ENCODE assay signal across 9 cellular contexts in genomic region chr3:171183042-171183441, GRCh38.
DNase-seq lines count a peak whose midpoint lies in the region; ATAC-seq and TF ChIP-seq lines count a peak whose summit lies in the region.
"Had no signal": no experiment of that assay in that cellular context is flagged by ENCODE, and none has a peak within 500 bp of the region (broad histone marks: within the 10 kb centered on the region; RNA-seq: fewer than 3 reads in every experiment).

No MANE protein-coding gene starts in this region.

- H3K4me1 Mint-ChIP-seq in CD8-positive, alpha-beta T cell (ENCODE audit: low read depth), result peaks cover 28% of the 10 kb centered on the region

- H3K4me3 Mint-ChIP-seq in CD8-positive, alpha-beta T cell, result no peak overlapping the region

- H3K27me3 Mint-ChIP-seq in CD8-positive, alpha-beta T cell (ENCODE audit: low read depth), result no peaks in the 10 kb centered on the region

- POLR2A ChIA-PET in CD8-positive, alpha-beta T cell (lab: Charles Lee), result interaction anchor here (0.6 kb wide), 1 partner anchor 248 kb away, joined by 3 read pairs; no protein-coding TSS in a partner anchor

- H3K4me3 ChIP-seq in CD8-positive, alpha-beta T cell (ENCODE audit: low read depth, low read length), result no peak overlapping the region

- CTCF ChIA-PET in CD8-positive, alpha-beta T cell (lab: Charles Lee), result interaction anchor here (0.7 kb wide), 1 partner anchor 19 kb away, joined by 5 read pairs; no protein-coding TSS in a partner anchor

- TF ChIP-seq CTCF in C4-2B (conservative IDR thresholded peaks at IDR 0.05), result peak; percentile 58
- TF ChIP-seq CTCF in CD8-positive, alpha-beta T cell (IDR thresholded peaks at IDR 0.05), result no peak

- peaks cover 52% of the 10 kb centered on the region for H3K36me3 Mint-ChIP-seq in CD8-positive, alpha-beta T cell

- H3K9me3 ChIP-seq in CD8-positive, alpha-beta T cell (ENCODE audit: low read length), result no peaks in the 10 kb centered on the region

- no peaks in the 10 kb centered on the region for H3K4me1 ChIP-seq in CD8-positive, alpha-beta T cell (ENCODE audit: insufficient read depth, low read length)

- H3K27ac ChIP-seq in C4-2B, result no peak overlapping the region
- peak overlapping the region; percentile 1 for H3K27ac ChIP-seq in caudate nucleus (ENCODE audit: low read depth, low read length)
- H3K27ac ChIP-seq in CD8-positive, alpha-beta T cell (ENCODE audit: low read depth, low read length), result no peak overlapping the region

- H3K36me3 ChIP-seq in CD8-positive, alpha-beta T cell (ENCODE audit: insufficient read depth, low read length), result no peaks in the 10 kb centered on the region

- TF ChIP-seq POLR2A in GM18505 (IDR thresholded peaks at IDR 0.05; ENCODE audit: borderline replicate concordance, extremely low read depth, insufficient read depth, insufficient read length), result no peak

- H3K27me3 ChIP-seq in CD8-positive, alpha-beta T cell (ENCODE audit: insufficient read depth, low read length), result no peaks in the 10 kb centered on the region

- DNase-seq in MV-4-11 (lab: John Stamatoyannopoulos, UW) (peak; percentile 8), caudate nucleus (lab: John Stamatoyannopoulos, UW) (peak in 33 of 61 donors; percentile 1 to 56 (median 25)), midbrain (lab: John Stamatoyannopoulos, UW) (peak; percentile 71), DMS153 (lab: John Stamatoyannopoulos, UW) (no peak)
- no peak for DNase-seq in CD8-positive, alpha-beta T cell
- DNase-seq: activated T-cell treated with anti-CD3 and anti-CD28 coated beads, Interleukin-2, amount 50 U/mL, for 1 hour had no signal

- H3K27ac Mint-ChIP-seq in CD8-positive, alpha-beta T cell, result no peak overlapping the region

- no peaks in the 10 kb centered on the region for H3K9me3 Mint-ChIP-seq in CD8-positive, alpha-beta T cell

- intact Hi-C loops in CD8-positive, alpha-beta T cell (cut with DNase I, micrococcal nuclease), result no loop called here

- no peak for ATAC-seq in CD8-positive, alpha-beta T cell
- ATAC-seq in HG03097 (IDR thresholded peaks at IDR 0.05; ENCODE audit: low FRiP score, unreplicated experiment) (no peak), GM18505 (IDR thresholded peaks at IDR 0.05; ENCODE audit: unreplicated experiment) (no peak)

Comparison
In these comparisons a context has a peak if more than half of its experiments do, and no peak if none do; other contexts are left out.
1. DNase-seq: peak in MV-4-11 (single experiment), caudate nucleus (33 of 61) and midbrain (single experiment); none in DMS153 (single experiment) and CD8-positive, alpha-beta T cell (0 of 7).